ENCODE assay signal across 11 cellular contexts in the genomic region with DNA sequence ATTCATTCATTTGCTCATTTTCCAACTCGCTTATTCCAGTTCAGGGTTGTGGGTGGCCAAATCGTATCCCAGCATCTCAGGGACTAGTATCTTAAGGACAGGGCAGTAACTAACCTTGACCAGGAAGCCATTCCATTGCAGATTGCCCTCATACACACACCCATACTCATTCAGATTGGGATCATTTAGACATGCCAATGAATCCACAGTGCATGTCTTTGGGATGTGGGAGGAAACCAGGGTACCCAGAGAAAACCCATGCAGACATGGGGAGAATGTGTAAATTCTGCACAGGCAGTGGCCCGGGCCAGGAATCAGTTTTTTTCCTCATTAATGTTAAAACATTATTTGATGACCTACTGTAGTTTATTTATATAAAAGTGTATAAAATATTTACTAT.
"Had no signal": no experiment of that assay in that cellular context is flagged by ENCODE, and none has a peak within 500 bp of the region (broad histone marks: within the 10 kb centered on the region; RNA-seq: fewer than 3 reads in every experiment).

No MANE protein-coding gene starts in this region.

- H3K27ac ChIP-seq: GM23248 had no signal

- FAIRE-seq: H1, H54 had no signal

- ATAC-seq: GM23338, HCT116 had no signal

- H2AFZ ChIP-seq: GM23248, GM23338 had no signal

- H3K4me1 ChIP-seq: HAP-1 had no signal

- H3K9me3 Mint-ChIP-seq: GM23338, H9, HFFc6 had no signal

- H3K9ac ChIP-seq: GM23248 had no signal

- DNase-seq: GM23248, GOT3, H7, H9, HCEC 1CT, HFFc6 had no signal

- H3K9me3 ChIP-seq: HAP-1 had no signal

- H3K4me3 Mint-ChIP-seq: GM23338, H9, HFFc6 had no signal

- H3K4me3 ChIP-seq: GM23248, GM23338, HAP-1 had no signal

- H3K4me2 ChIP-seq: GM23338 had no signal

- H3K27ac Mint-ChIP-seq: GM23338, HFFc6 had no signal

- H3K4me1 Mint-ChIP-seq: GM23338, H9 had no signal
